In the genomic region with DNA sequence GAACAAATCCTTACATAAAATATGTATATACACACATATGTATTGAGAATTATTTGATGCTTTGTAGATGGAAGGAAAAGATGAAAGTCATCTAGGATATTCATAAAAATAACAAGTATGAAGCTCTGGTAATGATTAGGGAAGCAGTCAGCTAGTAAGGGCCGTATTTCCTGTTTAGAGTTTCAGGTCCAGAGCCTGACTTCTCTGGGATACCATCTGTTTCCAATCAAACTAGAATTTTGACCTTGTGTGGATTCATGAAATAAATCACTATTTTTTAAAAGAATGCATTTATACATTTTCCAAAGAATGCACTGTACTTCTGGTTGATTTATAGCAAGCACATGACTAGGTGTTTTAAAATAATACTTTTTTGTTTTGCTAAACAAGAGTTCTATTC, we compare ENCODE assay signal across 11 cellular contexts.
DNase-seq lines count a peak whose midpoint lies in the region; TF ChIP-seq lines count a peak whose summit lies in the region.
"Had no signal": no experiment of that assay in that cellular context is flagged by ENCODE, and none has a peak within 500 bp of the region (broad histone marks: within the 10 kb centered on the region; RNA-seq: fewer than 3 reads in every experiment).

No MANE protein-coding gene starts in this region.

- intact Hi-C loops in esophagus squamous epithelium (cut with DNase I), result no loop called here
- intact Hi-C loops in tibial artery (cut with DNase I; ENCODE audit: low total_unique reads), result no loop called here

- H3K36me3 ChIP-seq in esophagus squamous epithelium (no peaks in the 10 kb centered on the region), tibial artery (no peaks in the 10 kb centered on the region)

- H3K27ac ChIP-seq in esophagus squamous epithelium (peak overlapping the region in 2 of 4 donors; percentile 24 to 47), tibial artery (no peak overlapping the region)
- H3K27ac ChIP-seq: RWPE1 had no signal

- no peaks in the 10 kb centered on the region for H3K9me3 ChIP-seq in esophagus squamous epithelium
- no peaks in the 10 kb centered on the region for H3K9me3 ChIP-seq in tibial artery

- DNase-seq in NCI-H2107 treated with DMSO at 0.1 percent for 48 hours (lab: John Stamatoyannopoulos, UW; ENCODE audit: unreplicated experiment) (peak; percentile 30), NCI-H2107 (lab: John Stamatoyannopoulos, UW) (no peak), esophagus squamous epithelium (lab: John Stamatoyannopoulos, UW) (no peak), skeletal muscle cell (ENCODE audit: low read depth) (peak; percentile 36), NCI-H2029 (lab: John Stamatoyannopoulos, UW) (no peak), NCI-H2029 treated with DMSO at 0.1 percent for 48 hours (lab: John Stamatoyannopoulos, UW) (no peak), tibial artery (no peak)
- DNase-seq: left colon, trophoblast cell had no signal

- 58 to 81% methylated on average over 1 of the region's 1 CpG for WGBS in esophagus squamous epithelium, 2 donors

- H3K4me1 ChIP-seq in esophagus squamous epithelium (peaks cover 0 to 37% (median 12%) of the 10 kb centered on the region in 3 donors), tibial artery (peaks cover 0 to 62% (median 18%) of the 10 kb centered on the region in 4 donors)

- peak overlapping the region in 3 of 4 donors; percentile 18 to 33 (median 19) for H3K4me3 ChIP-seq in esophagus squamous epithelium
- peak overlapping the region; percentile 51 for H3K4me3 ChIP-seq in skeletal muscle cell (ENCODE audit: low read depth, low read length)
- no peak overlapping the region for H3K4me3 ChIP-seq in tibial artery

- TF ChIP-seq POLR2A in esophagus squamous epithelium (IDR thresholded peaks at IDR 0.05), result no peak

- no peaks in the 10 kb centered on the region for H3K27me3 ChIP-seq in esophagus squamous epithelium
- H3K27me3 ChIP-seq in tibial artery, result no peaks in the 10 kb centered on the region

- TF ChIP-seq CTCF in esophagus squamous epithelium (IDR thresholded peaks at IDR 0.05) (no peak), tibial artery (IDR thresholded peaks at IDR 0.05) (no peak)

TF ChIP-seq in PFSK-1, 5 proteins besides CTCF, POLR2A, EP300 and RAD21:
- TF ChIP-seq POLR2AphosphoS5 (IDR thresholded peaks at IDR 0.05; ENCODE audit: low read depth, low read length), result 0 out of 2 replicates have a peak, but pooled peaks have one; percentile 12
- TF ChIP-seq, protein P1, sequence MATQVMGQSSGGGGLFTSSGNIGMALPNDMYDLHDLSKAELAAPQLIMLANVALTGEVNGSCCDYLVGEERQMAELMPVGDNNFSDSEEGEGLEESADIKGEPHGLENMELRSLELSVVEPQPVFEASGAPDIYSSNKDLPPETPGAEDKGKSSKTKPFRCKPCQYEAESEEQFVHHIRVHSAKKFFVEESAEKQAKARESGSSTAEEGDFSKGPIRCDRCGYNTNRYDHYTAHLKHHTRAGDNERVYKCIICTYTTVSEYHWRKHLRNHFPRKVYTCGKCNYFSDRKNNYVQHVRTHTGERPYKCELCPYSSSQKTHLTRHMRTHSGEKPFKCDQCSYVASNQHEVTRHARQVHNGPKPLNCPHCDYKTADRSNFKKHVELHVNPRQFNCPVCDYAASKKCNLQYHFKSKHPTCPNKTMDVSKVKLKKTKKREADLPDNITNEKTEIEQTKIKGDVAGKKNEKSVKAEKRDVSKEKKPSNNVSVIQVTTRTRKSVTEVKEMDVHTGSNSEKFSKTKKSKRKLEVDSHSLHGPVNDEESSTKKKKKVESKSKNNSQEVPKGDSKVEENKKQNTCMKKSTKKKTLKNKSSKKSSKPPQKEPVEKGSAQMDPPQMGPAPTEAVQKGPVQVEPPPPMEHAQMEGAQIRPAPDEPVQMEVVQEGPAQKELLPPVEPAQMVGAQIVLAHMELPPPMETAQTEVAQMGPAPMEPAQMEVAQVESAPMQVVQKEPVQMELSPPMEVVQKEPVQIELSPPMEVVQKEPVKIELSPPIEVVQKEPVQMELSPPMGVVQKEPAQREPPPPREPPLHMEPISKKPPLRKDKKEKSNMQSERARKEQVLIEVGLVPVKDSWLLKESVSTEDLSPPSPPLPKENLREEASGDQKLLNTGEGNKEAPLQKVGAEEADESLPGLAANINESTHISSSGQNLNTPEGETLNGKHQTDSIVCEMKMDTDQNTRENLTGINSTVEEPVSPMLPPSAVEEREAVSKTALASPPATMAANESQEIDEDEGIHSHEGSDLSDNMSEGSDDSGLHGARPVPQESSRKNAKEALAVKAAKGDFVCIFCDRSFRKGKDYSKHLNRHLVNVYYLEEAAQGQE (IDR thresholded peaks at IDR 0.05; ENCODE audit: insufficient read depth in 1 of 2, low read depth in 2 of 2, low read length in 2 of 2), result no peak

Comparison
In these comparisons a context has a peak if more than half of its experiments do, and no peak if none do; other contexts are left out.
1. DNase-seq: peak in NCI-H2107 treated with DMSO at 0.1 percent for 48 hours (single experiment) and skeletal muscle cell (single experiment); none in NCI-H2107 (single experiment), esophagus squamous epithelium (single experiment), NCI-H2029 (single experiment), NCI-H2029 treated with DMSO at 0.1 percent for 48 hours (single experiment) and tibial artery (0 of 2).
2. H3K4me3 ChIP-seq: peak in esophagus squamous epithelium (3 of 4) and skeletal muscle cell (single experiment); none in tibial artery (0 of 2).